8 cellular contexts compared by ENCODE assay signal in the genomic region with DNA sequence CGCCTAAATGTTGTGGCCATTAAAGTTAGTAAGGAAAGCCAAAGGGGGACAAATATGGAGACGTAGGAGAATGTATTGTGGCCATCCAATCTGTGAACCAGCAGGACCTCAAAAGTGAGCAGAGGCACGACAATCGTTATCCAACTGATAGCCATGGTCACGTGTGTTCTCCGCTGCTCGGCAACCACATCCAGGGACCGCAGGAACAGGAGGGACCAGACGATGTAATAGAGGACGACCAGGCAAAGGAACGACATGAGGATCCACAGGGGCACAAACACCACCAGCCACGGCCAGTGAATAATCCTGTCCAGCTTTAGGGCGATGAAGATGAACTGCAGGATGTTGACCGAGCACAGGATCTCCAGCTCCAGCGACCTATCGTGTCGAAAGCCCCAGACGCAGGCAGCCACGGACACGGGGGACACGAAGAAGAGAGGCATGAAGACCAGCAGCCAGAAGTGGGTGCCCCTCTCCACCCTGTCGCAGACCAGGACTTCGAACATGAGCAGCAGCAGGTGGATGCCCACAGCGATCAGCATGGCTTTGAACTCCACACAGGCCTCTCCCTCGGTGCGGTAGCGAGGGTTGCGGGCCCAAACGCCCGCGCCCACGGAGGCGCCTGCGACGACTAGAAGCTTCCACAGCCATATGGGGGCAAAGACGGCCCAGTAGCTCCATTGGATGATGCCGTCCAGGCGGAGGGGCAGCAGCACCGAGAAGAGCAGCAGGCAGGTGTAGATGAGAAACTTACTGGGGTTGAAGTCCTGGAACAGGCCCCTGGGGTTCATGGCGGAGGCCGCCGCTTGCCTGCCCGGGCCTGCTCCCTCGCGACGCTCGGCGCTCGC. TPM values are rescaled to one million over a fixed set of nuclear protein-coding genes. Genes with fewer than 3 reads are reported as not detected.
DNase-seq lines count a peak whose midpoint lies in the region; ATAC-seq and TF ChIP-seq lines count a peak whose summit lies in the region.

No MANE protein-coding gene starts in this region.

- peak overlapping the region; percentile 99 for H3K27ac ChIP-seq in psoas muscle

- no peaks in the 10 kb centered on the region for H3K27me3 Mint-ChIP-seq in T-cell

- DNase-seq in T-cell (peak in 1 of 34 experiments; percentile 25), fibroblast of villous mesenchyme (ENCODE audit: low read depth) (no peak), psoas muscle (no peak), GDM1 (lab: John Stamatoyannopoulos, UW) (no peak), NCI-H526 treated with DMSO at 0.1 percent for 48 hours (lab: John Stamatoyannopoulos, UW) (no peak)

- H3K4me1 Mint-ChIP-seq in T-cell = peaks cover 58 to 63% (median 61%) of the 10 kb centered on the region in 3 donors

- H3K9me3 ChIP-seq in ES-I3 (ENCODE audit: control insufficient read depth, insufficient read depth, low read length) (peaks cover 4% of the 10 kb centered on the region; the same call in 1 of the 2 replicates), psoas muscle (no peaks in the 10 kb centered on the region)

- POLR2A ChIA-PET in T-cell (lab: Charles Lee) = interaction anchor here (0.6 to 1.1 kb wide), 5 partner anchors 9 to 92 kb away, joined by 3 to 10 read pairs (median 8); no protein-coding TSS in a partner anchor

- intact Hi-C loops in psoas muscle (cut with DNase I) = no loop called here

- H3K4me3 ChIP-seq in fibroblast of villous mesenchyme (ENCODE audit: low read depth, low read length) = peak overlapping the region; percentile 69
- H3K4me3 ChIP-seq in psoas muscle = peak overlapping the region; percentile 86

- peak overlapping the region; percentile 77 to 80 (median 77) for H3K4me3 Mint-ChIP-seq in T-cell

- CTCF ChIA-PET in T-cell (lab: Charles Lee) = interaction anchor here (1.0 to 1.5 kb wide), 7 partner anchors 10 to 544 kb away, joined by 3 to 15 read pairs (median 7); a partner anchor contains a TSS

- H3K27me3 ChIP-seq in psoas muscle (ENCODE audit: insufficient read depth in 3 of 3, low read length in 2 of 3) = no peaks in the 10 kb centered on the region

- ATAC-seq in T-cell (replicated peaks in 1 of 4) (no peak), psoas muscle (peak in 1 of 4 donors; percentile 0), GM18520 (IDR thresholded peaks at IDR 0.05; ENCODE audit: unreplicated experiment) (no peak), GM19023 (IDR thresholded peaks at IDR 0.05; ENCODE audit: unreplicated experiment) (no peak)

- no peaks in the 10 kb centered on the region; the same call in 1 of the 2 replicates for H3K4me1 ChIP-seq in ES-I3 (ENCODE audit: insufficient read depth, low read length)
- peaks cover 11% of the 10 kb centered on the region for H3K4me1 ChIP-seq in psoas muscle

- 75 to 85% (median 77%) methylated on average over 45 to 49 of the region's 49 CpGs for WGBS in psoas muscle, 3 donors

- no peak for TF ChIP-seq CTCF in fibroblast of villous mesenchyme (IDR thresholded peaks at IDR 0.05; ENCODE audit: insufficient read depth, low read depth, low read length)
- no peak for TF ChIP-seq CTCF in psoas muscle (IDR thresholded peaks at IDR 0.05)

- H3K9ac ChIP-seq in ES-I3 (ENCODE audit: low read depth, low read length) = peak overlapping the region; percentile 67; the same call in 1 of the 2 replicates

- peaks cover 0 to 3% (median 0%) of the 10 kb centered on the region in 3 donors for H3K9me3 Mint-ChIP-seq in T-cell

- H3K36me3 ChIP-seq in ES-I3 (ENCODE audit: insufficient read depth, low read length) (no peaks in the 10 kb centered on the region), psoas muscle (ENCODE audit: insufficient read depth in 1 of 2, low read depth in 1 of 2) (peaks cover 0 to 7% of the 10 kb centered on the region in 2 donors)

- H3K27ac Mint-ChIP-seq in T-cell = peak overlapping the region; percentile 82 to 92

- peaks cover 37% of the 10 kb centered on the region for H3K36me3 Mint-ChIP-seq in T-cell

RNA-seq across cellular contexts. Expression of a gene that starts 0.8 kb away (rescaled TPM):
- total RNA-seq in T-cell (10 to 100 TPM; 14.8 to 25.2 (median 21.9) TPM), fibroblast of villous mesenchyme (27.4 and 36.3 TPM in 2 replicates), psoas muscle (10 to 100 TPM; 10.9 to 23.5 (median 18.0) TPM)
- polyA plus RNA-seq in psoas muscle = 10 to 100 TPM; 10.4 to 28.1 (median 15.3) TPM

RNA-seq across cellular contexts. Expression of a gene that starts 30.2 kb away (rescaled TPM):
- total RNA-seq in T-cell (10 to 100 TPM; 10.3 to 20.1 (median 12.9) TPM), fibroblast of villous mesenchyme (35.1 and 66.9 TPM in 2 replicates), psoas muscle (10 to 100 TPM; 25.6 to 38.1 (median 33.6) TPM)
- 10 to 100 TPM; 43.9 to 72.3 (median 62.1) TPM for polyA plus RNA-seq in psoas muscle
